ENCODE assay signal across 8 cellular contexts in the genomic region with DNA sequence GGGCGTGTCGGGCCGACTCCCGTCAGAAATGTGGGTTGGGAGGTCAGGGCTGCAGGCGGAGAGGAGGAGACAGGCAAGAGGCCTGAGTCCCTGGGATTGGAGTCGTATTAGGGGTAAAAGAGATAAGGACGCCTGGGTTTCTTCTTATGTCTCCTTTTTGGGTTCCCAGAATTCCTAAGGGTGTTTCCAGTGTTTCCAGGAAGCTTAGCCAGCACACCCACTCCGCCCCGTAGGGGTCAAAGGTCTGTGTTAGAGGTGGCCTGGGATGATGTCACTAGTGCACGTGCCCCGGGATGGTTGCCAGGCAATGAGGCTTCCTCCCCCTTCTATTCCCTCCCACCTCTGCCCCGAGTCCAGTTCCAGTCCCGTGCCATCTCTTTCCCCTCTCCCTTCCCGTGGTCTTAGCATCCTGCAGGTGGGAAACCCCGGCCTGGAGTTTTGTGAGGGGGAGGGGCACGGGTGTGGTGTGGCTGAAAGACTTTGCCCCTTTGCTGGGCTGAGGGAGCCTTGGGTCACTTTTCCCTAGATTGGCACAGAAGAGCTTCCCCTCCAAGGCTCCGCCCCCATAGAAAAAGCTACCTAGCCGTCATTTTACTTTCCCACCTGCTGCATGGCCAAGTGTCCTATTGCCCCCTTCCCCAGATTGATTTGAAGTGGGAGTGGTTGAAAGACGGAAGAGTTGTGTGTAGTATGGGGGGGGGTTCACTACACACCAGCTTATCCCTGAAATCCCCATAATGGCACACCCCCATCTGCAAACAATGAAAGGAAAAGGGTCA. TPM values are rescaled to one million over a fixed set of nuclear protein-coding genes. Genes with fewer than 3 reads are reported as not detected.
DNase-seq lines count a peak whose midpoint lies in the region; ATAC-seq and TF ChIP-seq lines count a peak whose summit lies in the region.

No MANE protein-coding gene starts in this region.

- peak overlapping the region; percentile 99 for H3K27ac ChIP-seq in lower lobe of right lung

- H3K4me1 Mint-ChIP-seq in effector memory CD8-positive, alpha-beta T cell (ENCODE audit: low read depth in 2 of 2) = peaks cover 60 to 62% of the 10 kb centered on the region in 2 donors

- peaks cover 66% of the 10 kb centered on the region for H3K36me3 Mint-ChIP-seq in effector memory CD8-positive, alpha-beta T cell (ENCODE audit: insufficient read depth)

- ATAC-seq in effector memory CD8-positive, alpha-beta T cell (replicated peaks) = no peak
- ATAC-seq in lower lobe of right lung (peak; percentile 35 to 40), GM19395 (IDR thresholded peaks at IDR 0.05; ENCODE audit: unreplicated experiment) (no peak)

- peaks cover 8% of the 10 kb centered on the region for H3K36me3 ChIP-seq in lower lobe of right lung

- H3K27ac Mint-ChIP-seq in effector memory CD8-positive, alpha-beta T cell = peak overlapping the region; percentile 99

- H3K9me3 ChIP-seq in lower lobe of right lung = no peaks in the 10 kb centered on the region

- no peaks in the 10 kb centered on the region for H3K27me3 ChIP-seq in lower lobe of right lung (ENCODE audit: low read depth)

- no peaks in the 10 kb centered on the region for H3K9me3 Mint-ChIP-seq in effector memory CD8-positive, alpha-beta T cell

- TF ChIP-seq CTCF in lower lobe of right lung (IDR thresholded peaks at IDR 0.05) = no peak

- DNase-seq in C1 segment of cervical spinal cord (lab: John Stamatoyannopoulos, UW) (peak in 12 of 14 donors; percentile 31 to 84 (median 54)), HPDE6-E6E7 (ENCODE audit: extremely low spot score) (peak; percentile 56), NCI-H69 (lab: John Stamatoyannopoulos, UW) (peak; percentile 98), lower lobe of right lung (peak; percentile 91)
- peak; percentile 65 for DNase-seq in activated CD4-positive, alpha-beta T cell treated with anti-CD3 and anti-CD28 coated beads, Interleukin-2, amount 50 U/mL, for 1 hour
- DNase-seq in effector memory CD8-positive, alpha-beta T cell = peak in 1 of 3 experiments; percentile 43
- DNase-seq in stimulated activated CD4-positive, alpha-beta T cell treated with anti-CD3 and anti-CD28 coated beads, Interleukin-4, amount 100 ng/mL, for 48 hours (ENCODE audit: low read depth in 2 of 2) = peak; percentile 66 to 67

- intact Hi-C loops in lower lobe of right lung (cut with DNase I) = no loop called here

- H3K27me3 Mint-ChIP-seq in effector memory CD8-positive, alpha-beta T cell = peaks cover 6 to 18% of the 10 kb centered on the region in 2 donors

- H3K4me3 Mint-ChIP-seq in effector memory CD8-positive, alpha-beta T cell = peak overlapping the region; percentile 89 to 93

- H3K4me3 ChIP-seq in lower lobe of right lung = peak overlapping the region; percentile 87

- peaks cover 45% of the 10 kb centered on the region for H3K4me1 ChIP-seq in lower lobe of right lung

RNA-seq across cellular contexts. Expression of gene KDM6B, which starts 2.8 kb away (rescaled TPM):
- 46.1 TPM for total RNA-seq in lower lobe of right lung

RNA-seq across cellular contexts. Expression of gene TMEM88, which starts 18.1 kb away (rescaled TPM):
- total RNA-seq in lower lobe of right lung = 12.0 TPM

RNA-seq across cellular contexts. Expression of gene NAA38, which starts 20.6 kb away (rescaled TPM):
- total RNA-seq in lower lobe of right lung = 61.5 TPM

RNA-seq across cellular contexts. Expression of gene CYB5D1, which starts 21.0 kb away (rescaled TPM):
- 12.6 TPM for total RNA-seq in lower lobe of right lung

RNA-seq across cellular contexts. Expression of gene CHD3, which starts 51.8 kb away (rescaled TPM):
- total RNA-seq in lower lobe of right lung = 77.9 TPM

Comparison
In these comparisons a context has a peak if more than half of its experiments do, and no peak if none do; other contexts are left out.
1. ATAC-seq: peak in lower lobe of right lung (2 of 2); none in effector memory CD8-positive, alpha-beta T cell (single experiment) and GM19395 (single experiment).